8 cellular contexts compared by ENCODE assay signal in the genomic region with DNA sequence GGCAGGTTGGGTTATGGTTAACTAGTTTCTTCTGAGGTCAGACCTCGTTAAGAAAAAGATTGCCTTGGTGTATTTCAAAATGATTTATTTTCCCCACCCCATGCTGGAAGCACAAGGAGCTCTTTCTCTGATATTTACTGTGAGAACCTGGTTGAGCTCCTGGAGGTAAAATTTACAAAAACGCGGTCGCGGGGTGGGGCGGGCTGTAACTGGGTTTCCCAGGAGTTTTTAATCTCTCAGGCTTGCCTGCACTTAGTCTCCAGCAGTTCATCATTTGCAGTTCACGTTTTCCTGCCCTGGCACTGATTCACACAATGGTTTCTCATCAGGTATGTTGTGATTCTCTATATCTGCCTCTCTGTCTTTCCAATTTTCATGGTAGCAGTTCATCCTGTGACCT.
"Had no signal": no experiment of that assay in that cellular context is flagged by ENCODE, and none has a peak within 500 bp of the region (broad histone marks: within the 10 kb centered on the region; RNA-seq: fewer than 3 reads in every experiment).

No MANE protein-coding gene starts in this region.

- DNase-seq: GM23248, H9, HCEC 1CT, KBM-7 had no signal

- FAIRE-seq: H1, H54, HepG2 had no signal

- ATAC-seq: HepG2 had no signal

- H3K27ac ChIP-seq: GM23248, HL-60 had no signal

- H3K4me3 ChIP-seq: GM23248 had no signal
